8 cellular contexts compared by ENCODE assay signal in genomic region chr17:40358323-40359038, GRCh38. TPM values are rescaled to one million over a fixed set of nuclear protein-coding genes. Genes with fewer than 3 reads are reported as not detected.
A peak's percentile ranks its signal among the peaks of the same experiment; 100 is the strongest.
DNase-seq lines count a peak whose midpoint lies in the region; ATAC-seq and TF ChIP-seq lines count a peak whose summit lies in the region.

No MANE protein-coding gene starts in this region.

- peak overlapping the region; percentile 56 for H3K4me2 ChIP-seq in parathyroid adenoma (ENCODE audit: low read length)

- ATAC-seq in activated naive CD4-positive, alpha-beta T cell treated with anti-CD3 and anti-CD28 coated beads, Interleukin-2, amount 50 U/mL, for 72 hours: peak; percentile 48 to 51
- ATAC-seq in upper lobe of left lung (ENCODE audit: low FRiP score in 2 of 2) (peak; percentile 83 to 86), GM21367 (IDR thresholded peaks at IDR 0.05; ENCODE audit: unreplicated experiment) (no peak)

- DNase-seq in NCI-H1105 (lab: John Stamatoyannopoulos, UW) (peak; percentile 51), SW480 (ENCODE audit: low spot score) (peak; percentile 72), globus pallidus (ENCODE audit: low spot score) (peak; percentile 74), upper lobe of left lung (peak in 1 of 2 donors; percentile 94)
- DNase-seq in activated naive CD4-positive, alpha-beta T cell treated with anti-CD3 and anti-CD28 coated beads, Interleukin-2, amount 50 U/mL, for 72 hours (ENCODE audit: low spot score in 2 of 2): peak; percentile 85 to 96

- H3K9me3 Mint-ChIP-seq in activated naive CD4-positive, alpha-beta T cell treated with anti-CD3 and anti-CD28 coated beads, Interleukin-2, amount 50 U/mL, for 72 hours: no peaks in the 10 kb centered on the region

- H3K9ac ChIP-seq in parathyroid adenoma: no peak overlapping the region

- no peaks in the 10 kb centered on the region for H3K79me2 ChIP-seq in parathyroid adenoma

- H3K4me1 ChIP-seq in parathyroid adenoma: peaks cover 3% of the 10 kb centered on the region
- peaks cover 26 to 68% (median 35%) of the 10 kb centered on the region in 4 donors for H3K4me1 ChIP-seq in upper lobe of left lung

- no peak overlapping the region for H3K4me3 ChIP-seq in parathyroid adenoma (ENCODE audit: low read depth, low read length)
- H3K4me3 ChIP-seq in upper lobe of left lung: peak overlapping the region in 2 of 4 donors; percentile 16 to 23

- H3K36me3 ChIP-seq in parathyroid adenoma (ENCODE audit: control insufficient read depth, insufficient read depth, low read length) (no peaks in the 10 kb centered on the region), upper lobe of left lung (peaks cover 11 to 38% (median 31%) of the 10 kb centered on the region in 4 donors)

- H3K36me3 Mint-ChIP-seq in activated naive CD4-positive, alpha-beta T cell treated with anti-CD3 and anti-CD28 coated beads, Interleukin-2, amount 50 U/mL, for 72 hours: no peaks in the 10 kb centered on the region

- TF ChIP-seq CTCF in GM12872 (IDR thresholded peaks at IDR 0.05; ENCODE audit: insufficient read depth, low read depth, low read length): peak; percentile 95
- TF ChIP-seq CTCF in parathyroid adenoma (IDR thresholded peaks at IDR 0.05): peak; percentile 98
- peak; percentile 94 to 99 (median 97) for TF ChIP-seq CTCF in upper lobe of left lung (IDR thresholded peaks at IDR 0.05)

- H2AFZ ChIP-seq in parathyroid adenoma: peak overlapping the region; percentile 71

- TF ChIP-seq EP300 in upper lobe of left lung (IDR thresholded peaks at IDR 0.05): no peak

- H3K27ac Mint-ChIP-seq in activated naive CD4-positive, alpha-beta T cell treated with anti-CD3 and anti-CD28 coated beads, Interleukin-2, amount 50 U/mL, for 72 hours: peak overlapping the region in 1 of 2 donors; percentile 72

- TF ChIP-seq POLR2A in upper lobe of left lung (IDR thresholded peaks at IDR 0.05): no peak

- H3K9me3 ChIP-seq in parathyroid adenoma (ENCODE audit: control insufficient read depth, low read length): no peaks in the 10 kb centered on the region
- no peaks in the 10 kb centered on the region for H3K9me3 ChIP-seq in upper lobe of left lung

- no peaks in the 10 kb centered on the region for H3K27me3 ChIP-seq in parathyroid adenoma (ENCODE audit: control insufficient read depth, insufficient read depth, low read length)
- H3K27me3 ChIP-seq in upper lobe of left lung: no peaks in the 10 kb centered on the region

- H3K27ac ChIP-seq in parathyroid adenoma (no peak overlapping the region), upper lobe of left lung (peak overlapping the region in 2 of 4 donors; percentile 74 to 75)

- 11% methylated on average over 16 to 17 of the region's 17 CpGs for WGBS in upper lobe of left lung, 2 donors

RNA-seq across cellular contexts. Expression of gene GJD3, which starts 6.1 kb away (rescaled TPM):
- total RNA-seq in activated naive CD4-positive, alpha-beta T cell treated with anti-CD3 and anti-CD28 coated beads, Interleukin-2, amount 50 U/mL, for 72 hours: not detected
- 1 to 10 TPM in 4 of 6 donors, not detected in 2; 1.7 to 8.4 (median 4.5) TPM for total RNA-seq in upper lobe of left lung

RNA-seq across cellular contexts. Expression of gene RARA, which starts 49.5 kb away (rescaled TPM):
- total RNA-seq in activated naive CD4-positive, alpha-beta T cell treated with anti-CD3 and anti-CD28 coated beads, Interleukin-2, amount 50 U/mL, for 72 hours: 10 to 100 TPM; 21.0 to 23.0 TPM
- 10 to 100 TPM; 45.7 to 95.6 (median 85.9) TPM for total RNA-seq in upper lobe of left lung

RNA-seq across cellular contexts. Expression of gene TOP2A, which starts 59.2 kb away (rescaled TPM):
- total RNA-seq in activated naive CD4-positive, alpha-beta T cell treated with anti-CD3 and anti-CD28 coated beads, Interleukin-2, amount 50 U/mL, for 72 hours: 100 to 1,000 TPM; 283 to 508 TPM
- total RNA-seq in upper lobe of left lung: 10 to 100 TPM in 2 of 6 donors, 1 to 10 TPM in 3, under 1 TPM in 1; under 0.01 to 14.5 (median 6.2) TPM

Comparison
In these comparisons a context has a peak if more than half of its experiments do, and no peak if none do; other contexts are left out.
1. RNA of gene TOP2A, which starts 59.2 kb away (total RNA-seq): 283 to 508 TPM in activated naive CD4-positive, alpha-beta T cell treated with anti-CD3 and anti-CD28 coated beads, Interleukin-2, amount 50 U/mL, for 72 hours; under 0.01 to 14.5 TPM in upper lobe of left lung; every median in the first group is over 10 times any median in the second.
2. Peak in every context shown above with its lines, with median percentiles within 50 percentile points of each other: CTCF ChIP-seq.